In genomic region chr15:93862791-93863190, GRCh38 we compare ENCODE assay signal across 16 cellular contexts.
DNase-seq lines count a peak whose midpoint lies in the region; ATAC-seq and TF ChIP-seq lines count a peak whose summit lies in the region.
"Had no signal": no experiment of that assay in that cellular context is flagged by ENCODE, and none has a peak within 500 bp of the region (broad histone marks: within the 10 kb centered on the region; RNA-seq: fewer than 3 reads in every experiment).

No MANE protein-coding gene starts in this region.

- H3K27ac ChIP-seq in coronary artery (peak overlapping the region in 1 of 2 donors; percentile 71), upper lobe of left lung (peak overlapping the region; percentile 63 to 81 (median 78)), foreskin keratinocyte (no peak overlapping the region)
- H3K27ac ChIP-seq: cardiac muscle cell, SK-N-MC had no signal

- peak overlapping the region; percentile 47 for H3K4me3 ChIP-seq in coronary artery
- peak overlapping the region in 1 of 4 donors; percentile 9 for H3K4me3 ChIP-seq in upper lobe of left lung
- H3K4me3 ChIP-seq: cardiac muscle cell, SK-N-MC, smooth muscle cell had no signal

- ATAC-seq in activated naive CD8-positive, alpha-beta T cell treated with anti-CD3 and anti-CD28 coated beads, Interleukin-2, amount 10 ng/mL, durations not matched to agents 7 days and 5 days (ENCODE audit: low read depth), result peak; percentile 39
- ATAC-seq in upper lobe of left lung (ENCODE audit: low FRiP score in 2 of 2) (peak; percentile 66 to 69), GM18517 (IDR thresholded peaks at IDR 0.05; ENCODE audit: unreplicated experiment) (no peak), foreskin keratinocyte (no peak)
- ATAC-seq: activated CD4-positive, alpha-beta T cell treated with anti-CD3 and anti-CD28 coated beads for 36 hours had no signal

- no peaks in the 10 kb centered on the region for H3K27me3 ChIP-seq in upper lobe of left lung
- no peaks in the 10 kb centered on the region for H3K27me3 ChIP-seq in foreskin keratinocyte
- H3K27me3 ChIP-seq: cardiac muscle cell had no signal

- H3K4me1 ChIP-seq in upper lobe of left lung (no peaks in the 10 kb centered on the region), foreskin keratinocyte (no peaks in the 10 kb centered on the region)

- no peaks in the 10 kb centered on the region for H3K36me3 Mint-ChIP-seq in activated naive CD8-positive, alpha-beta T cell treated with anti-CD3 and anti-CD28 coated beads, Interleukin-2, amount 10 ng/mL, durations not matched to agents 7 days and 5 days
- no peaks in the 10 kb centered on the region for H3K36me3 Mint-ChIP-seq in activated naive CD8-positive, alpha-beta T cell treated with anti-CD3 and anti-CD28 coated beads for 36 hours

- no peak for DNase-seq in activated naive CD8-positive, alpha-beta T cell treated with anti-CD3 and anti-CD28 coated beads, Interleukin-2, amount 10 ng/mL, durations not matched to agents 7 days and 5 days
- no peak for DNase-seq in activated naive CD8-positive, alpha-beta T cell treated with anti-CD3 and anti-CD28 coated beads for 36 hours
- DNase-seq in coronary artery (ENCODE audit: low spot score) (no peak), medulla oblongata (ENCODE audit: extremely low spot score) (peak; percentile 63), upper lobe of left lung (peak in 1 of 2 donors; percentile 73), foreskin keratinocyte (no peak)
- DNase-seq in effector CD8-positive, alpha-beta T cell (lab: John Stamatoyannopoulos, UW), result no peak
- DNase-seq: activated CD4-positive, alpha-beta T cell treated with anti-CD3 and anti-CD28 coated beads for 36 hours; DMS153; NCI-H1417; NCI-H774 had no signal

- H3K9me3 Mint-ChIP-seq in activated naive CD8-positive, alpha-beta T cell treated with anti-CD3 and anti-CD28 coated beads, Interleukin-2, amount 10 ng/mL, durations not matched to agents 7 days and 5 days, result no peaks in the 10 kb centered on the region
- no peaks in the 10 kb centered on the region for H3K9me3 Mint-ChIP-seq in activated naive CD8-positive, alpha-beta T cell treated with anti-CD3 and anti-CD28 coated beads for 36 hours
- H3K9me3 Mint-ChIP-seq: nephron had no signal

- no peak overlapping the region for H3K27ac Mint-ChIP-seq in activated naive CD8-positive, alpha-beta T cell treated with anti-CD3 and anti-CD28 coated beads, Interleukin-2, amount 10 ng/mL, durations not matched to agents 7 days and 5 days
- H3K27ac Mint-ChIP-seq in activated naive CD8-positive, alpha-beta T cell treated with anti-CD3 and anti-CD28 coated beads for 36 hours, result no peak overlapping the region
- H3K27ac Mint-ChIP-seq: activated CD4-positive, alpha-beta T cell treated with anti-CD3 and anti-CD28 coated beads for 36 hours; nephron had no signal

- TF ChIP-seq POLR2A in upper lobe of left lung (IDR thresholded peaks at IDR 0.05), result peak in 1 of 4 donors; percentile 73

- POLR2A ChIA-PET in activated naive CD8-positive, alpha-beta T cell treated with anti-CD3 and anti-CD28 coated beads, Interleukin-2, amount 10 ng/mL, durations not matched to agents 7 days and 5 days (lab: Charles Lee), result no interaction called here

- peaks cover 24% of the 10 kb centered on the region for H3K27me3 Mint-ChIP-seq in activated naive CD8-positive, alpha-beta T cell treated with anti-CD3 and anti-CD28 coated beads, Interleukin-2, amount 10 ng/mL, durations not matched to agents 7 days and 5 days
- peaks cover 23% of the 10 kb centered on the region for H3K27me3 Mint-ChIP-seq in activated naive CD8-positive, alpha-beta T cell treated with anti-CD3 and anti-CD28 coated beads for 36 hours

- no peaks in the 10 kb centered on the region for H3K9me3 ChIP-seq in upper lobe of left lung

- no peaks in the 10 kb centered on the region for H3K36me3 ChIP-seq in upper lobe of left lung
- H3K36me3 ChIP-seq: cardiac muscle cell had no signal

- peak overlapping the region; percentile 29 for H3K4me3 Mint-ChIP-seq in activated naive CD8-positive, alpha-beta T cell treated with anti-CD3 and anti-CD28 coated beads, Interleukin-2, amount 10 ng/mL, durations not matched to agents 7 days and 5 days
- H3K4me3 Mint-ChIP-seq in activated naive CD8-positive, alpha-beta T cell treated with anti-CD3 and anti-CD28 coated beads for 36 hours, result no peak overlapping the region
- H3K4me3 Mint-ChIP-seq: activated CD4-positive, alpha-beta T cell treated with anti-CD3 and anti-CD28 coated beads for 36 hours; nephron had no signal

- peak in 3 of 4 donors; percentile 53 to 76 (median 66) for TF ChIP-seq EP300 in upper lobe of left lung (IDR thresholded peaks at IDR 0.05)

- TF ChIP-seq CTCF in coronary artery (IDR thresholded peaks at IDR 0.05), result no peak
- no peak for TF ChIP-seq CTCF in upper lobe of left lung (IDR thresholded peaks at IDR 0.05)
- no peak for TF ChIP-seq CTCF in foreskin keratinocyte (conservative IDR thresholded peaks at IDR 0.05)

- H3K4me1 Mint-ChIP-seq in activated naive CD8-positive, alpha-beta T cell treated with anti-CD3 and anti-CD28 coated beads, Interleukin-2, amount 10 ng/mL, durations not matched to agents 7 days and 5 days, result peaks cover 21% of the 10 kb centered on the region
- H3K4me1 Mint-ChIP-seq in activated naive CD8-positive, alpha-beta T cell treated with anti-CD3 and anti-CD28 coated beads for 36 hours, result peaks cover 11% of the 10 kb centered on the region

- 49 to 54% methylated on average over 7 of the region's 7 CpGs for WGBS in upper lobe of left lung, 2 donors

Comparison
In these comparisons a context has a peak if more than half of its experiments do, and no peak if none do; other contexts are left out.
1. ATAC-seq: peak in activated naive CD8-positive, alpha-beta T cell treated with anti-CD3 and anti-CD28 coated beads, Interleukin-2, amount 10 ng/mL, durations not matched to agents 7 days and 5 days (single experiment) and upper lobe of left lung (2 of 2); none in GM18517 (single experiment) and foreskin keratinocyte (single experiment).